ENCODE assay signal across 19 cellular contexts in genomic region chr1:89900791-89901708, GRCh38.
DNase-seq lines count a peak whose midpoint lies in the region; ATAC-seq, FAIRE-seq and TF ChIP-seq lines count a peak whose summit lies in the region.
"Had no signal": no experiment of that assay in that cellular context is flagged by ENCODE, and none has a peak within 500 bp of the region (broad histone marks: within the 10 kb centered on the region; RNA-seq: fewer than 3 reads in every experiment).

No MANE protein-coding gene starts in this region.

- CTCF ChIA-PET in A549 (lab: Yijun Ruan, JAX) = interaction anchor here (0.9 kb wide), 1 partner anchor 58 kb away, joined by 3 read pairs; no protein-coding TSS in a partner anchor
- CTCF ChIA-PET in CD4-positive, alpha-beta memory T cell (lab: Charles Lee; ENCODE audit: partially characterized antibody) = no interaction called here
- CTCF ChIA-PET in activated CD8-positive, alpha-beta T cell treated with anti-CD3 and anti-CD28 coated beads, Interleukin-2, amount 10 ng/mL, durations not matched to agents 7 days and 5 days (lab: Charles Lee) = interaction anchor here (1.6 kb wide), 1 partner anchor 11 kb away, joined by 4 read pairs; no protein-coding TSS in a partner anchor

- FAIRE-seq in A549 (lab: Jason Lieb, UNC) (no peak), frontal cortex (lab: Jason Lieb, UNC) (no peak)
- FAIRE-seq: GM12892 had no signal

- POLR2A ChIA-PET in A549 (lab: Yijun Ruan, JAX) = no interaction called here
- POLR2A ChIA-PET in CD4-positive, alpha-beta memory T cell (lab: Charles Lee; ENCODE audit: partially characterized antibody) = no interaction called here
- POLR2A ChIA-PET in activated CD8-positive, alpha-beta T cell treated with anti-CD3 and anti-CD28 coated beads, Interleukin-2, amount 10 ng/mL, durations not matched to agents 7 days and 5 days (lab: Charles Lee) = no interaction called here

- no peaks in the 10 kb centered on the region for H3K9me3 Mint-ChIP-seq in CD4-positive, alpha-beta memory T cell
- no peaks in the 10 kb centered on the region for H3K9me3 Mint-ChIP-seq in activated CD8-positive, alpha-beta T cell treated with anti-CD3 and anti-CD28 coated beads, Interleukin-2, amount 10 ng/mL, durations not matched to agents 7 days and 5 days (ENCODE audit: insufficient read depth)
- H3K9me3 Mint-ChIP-seq: activated naive CD4-positive, alpha-beta T cell treated with anti-CD3 and anti-CD28 coated beads for 36 hours; activated T-cell treated with anti-CD3 and anti-CD28 coated beads, Interleukin-2, amount 50 U/mL, for 72 hours; stimulated activated memory B cell treated with anti-CD40 and anti-IgM and Interleukin-4, amounts not matched to agents 10 μg/mL and 1 μg/mL and 100 μg/mL, for 72 hours had no signal

- H3K4me3 ChIP-seq in A549 = no peak overlapping the region
- H3K4me3 ChIP-seq in CD4-positive, alpha-beta memory T cell (ENCODE audit: low read length in 2 of 2) = no peak overlapping the region
- H3K4me3 ChIP-seq: heart right ventricle, psoas muscle, vagina had no signal

- no peak for TF ChIP-seq POLR2A in A549 (IDR thresholded peaks at IDR 0.05; ENCODE audit: low read length)

- H3K27me3 Mint-ChIP-seq in CD4-positive, alpha-beta memory T cell = no peaks in the 10 kb centered on the region
- no peaks in the 10 kb centered on the region for H3K27me3 Mint-ChIP-seq in activated CD8-positive, alpha-beta T cell treated with anti-CD3 and anti-CD28 coated beads, Interleukin-2, amount 10 ng/mL, durations not matched to agents 7 days and 5 days (ENCODE audit: low read depth)
- H3K27me3 Mint-ChIP-seq: stimulated activated memory B cell treated with anti-CD40 and anti-IgM and Interleukin-4, amounts not matched to agents 10 μg/mL and 1 μg/mL and 100 μg/mL, for 72 hours had no signal

- H3K4me2 ChIP-seq in A549 = no peak overlapping the region

- no peak for TF ChIP-seq RAD21 in A549 (conservative IDR thresholded peaks at IDR 0.05 in 1 of 2, IDR thresholded peaks at IDR 0.05 in 1 of 2)

- TF ChIP-seq EP300 in A549 (IDR thresholded peaks at IDR 0.05) = no peak

- no peak for TF ChIP-seq CTCF in A549 (IDR thresholded peaks at IDR 0.05)

- peak overlapping the region in 4 of 7 donors; percentile 9 to 70 (median 64) for H3K27ac Mint-ChIP-seq in CD4-positive, alpha-beta memory T cell
- H3K27ac Mint-ChIP-seq in activated CD8-positive, alpha-beta T cell treated with anti-CD3 and anti-CD28 coated beads, Interleukin-2, amount 10 ng/mL, durations not matched to agents 7 days and 5 days = no peak overlapping the region
- H3K27ac Mint-ChIP-seq: activated naive CD4-positive, alpha-beta T cell treated with anti-CD3 and anti-CD28 coated beads for 36 hours; activated T-cell treated with anti-CD3 and anti-CD28 coated beads, Interleukin-2, amount 50 U/mL, for 72 hours; stimulated activated memory B cell treated with anti-CD40 and anti-IgM and Interleukin-4, amounts not matched to agents 10 μg/mL and 1 μg/mL and 100 μg/mL, for 72 hours had no signal

- intact Hi-C loops in CD4-positive, alpha-beta memory T cell (cut with micrococcal nuclease) = no loop called here
- intact Hi-C loops in left colon (cut with DNase I, micrococcal nuclease) = no loop called here

- H3K4me3 Mint-ChIP-seq in CD4-positive, alpha-beta memory T cell = no peak overlapping the region
- no peak overlapping the region for H3K4me3 Mint-ChIP-seq in activated CD8-positive, alpha-beta T cell treated with anti-CD3 and anti-CD28 coated beads, Interleukin-2, amount 10 ng/mL, durations not matched to agents 7 days and 5 days
- H3K4me3 Mint-ChIP-seq: activated naive CD4-positive, alpha-beta T cell treated with anti-CD3 and anti-CD28 coated beads for 36 hours; activated T-cell treated with anti-CD3 and anti-CD28 coated beads, Interleukin-2, amount 50 U/mL, for 72 hours; stimulated activated memory B cell treated with anti-CD40 and anti-IgM and Interleukin-4, amounts not matched to agents 10 μg/mL and 1 μg/mL and 100 μg/mL, for 72 hours had no signal

- no peak for DNase-seq in A549 (ENCODE audit: low read depth in 1 of 2, low spot score in 1 of 2)
- no peak for DNase-seq in CD4-positive, alpha-beta memory T cell
- DNase-seq in OCI-M1 (lab: John Stamatoyannopoulos, UW) = peak; percentile 61
- DNase-seq in left colon = no peak
- DNase-seq in activated CD8-positive, alpha-beta T cell treated with anti-CD3 and anti-CD28 coated beads, Interleukin-2, amount 10 ng/mL, durations not matched to agents 7 days and 5 days = no peak
- DNase-seq in frontal cortex (ENCODE audit: low spot score in 2 of 2) = no peak
- DNase-seq in Ammon's horn (ENCODE audit: low spot score) = no peak
- DNase-seq: activated naive CD4-positive, alpha-beta T cell treated with anti-CD3 and anti-CD28 coated beads for 36 hours; activated T-cell treated with anti-CD3 and anti-CD28 coated beads, Interleukin-2, amount 50 U/mL, for 72 hours; dermis blood vessel endothelial cell; heart right ventricle; NCI-H1105; NCI-H524; psoas muscle; stimulated activated CD4-positive, alpha-beta T cell treated with anti-CD3 and anti-CD28 coated beads, Interleukin-1b, Interleukin-23, amount 100 ng/mL, for 48 hours had no signal

- H3K4me1 Mint-ChIP-seq in CD4-positive, alpha-beta memory T cell = peaks cover 39 to 76% (median 54%) of the 10 kb centered on the region in 4 donors
- peaks cover 6% of the 10 kb centered on the region for H3K4me1 Mint-ChIP-seq in activated CD8-positive, alpha-beta T cell treated with anti-CD3 and anti-CD28 coated beads, Interleukin-2, amount 10 ng/mL, durations not matched to agents 7 days and 5 days (ENCODE audit: low read depth)

- peaks cover 16 to 21% of the 10 kb centered on the region in 2 donors for H3K36me3 Mint-ChIP-seq in CD4-positive, alpha-beta memory T cell
- H3K36me3 Mint-ChIP-seq in activated CD8-positive, alpha-beta T cell treated with anti-CD3 and anti-CD28 coated beads, Interleukin-2, amount 10 ng/mL, durations not matched to agents 7 days and 5 days (ENCODE audit: low read depth) = peaks cover 15% of the 10 kb centered on the region

- no peaks in the 10 kb centered on the region for H3K27me3 ChIP-seq in CD4-positive, alpha-beta memory T cell (ENCODE audit: insufficient read depth, low read length)
- H3K27me3 ChIP-seq: heart right ventricle, vagina had no signal

- ATAC-seq in A549 = no peak
- ATAC-seq in left colon = peak; percentile 74
- ATAC-seq in GM21576 (IDR thresholded peaks at IDR 0.05; ENCODE audit: unreplicated experiment) = no peak
- no peak for ATAC-seq in activated CD8-positive, alpha-beta T cell treated with anti-CD3 and anti-CD28 coated beads, Interleukin-2, amount 10 ng/mL, durations not matched to agents 7 days and 5 days
- ATAC-seq: activated T-cell treated with anti-CD3 and anti-CD28 coated beads, Interleukin-2, amount 50 U/mL, for 72 hours; heart right ventricle; stimulated activated memory B cell treated with anti-CD40 and anti-IgM and Interleukin-4, amounts not matched to agents 10 μg/mL and 1 μg/mL and 100 μg/mL, for 72 hours had no signal

- H3K4me1 ChIP-seq in A549 = peaks cover 91% of the 10 kb centered on the region
- no peaks in the 10 kb centered on the region for H3K4me1 ChIP-seq in CD4-positive, alpha-beta memory T cell (ENCODE audit: insufficient read depth, low read length)

- H3K9me3 ChIP-seq in A549 = no peaks in the 10 kb centered on the region
- H3K9me3 ChIP-seq in CD4-positive, alpha-beta memory T cell (ENCODE audit: control insufficient read depth in 1 of 2, low read length in 2 of 2) = no peaks in the 10 kb centered on the region
- H3K9me3 ChIP-seq: heart right ventricle, psoas muscle, vagina had no signal

- peak overlapping the region; percentile 44 to 97; a peak in 4 of 6 replicates for H3K27ac ChIP-seq in A549
- no peak overlapping the region for H3K27ac ChIP-seq in CD4-positive, alpha-beta memory T cell (ENCODE audit: low read depth, low read length)
- H3K27ac ChIP-seq: heart right ventricle, psoas muscle, vagina had no signal

- no peaks in the 10 kb centered on the region for H3K36me3 ChIP-seq in CD4-positive, alpha-beta memory T cell (ENCODE audit: insufficient read depth, low read length)
- H3K36me3 ChIP-seq: heart right ventricle, vagina had no signal

- 92% methylated on average over 6 of the region's 6 CpGs for WGBS in A549 (ENCODE audit: missing lambda C conversion rate)

TF ChIP-seq in A549, 52 proteins besides CTCF, POLR2A, EP300 and RAD21 (continues in another document):
- no peak for TF ChIP-seq ZFP36 (IDR thresholded peaks at IDR 0.05; ENCODE audit: borderline replicate concordance, partially characterized antibody)
- no peak for TF ChIP-seq KDM5A (IDR thresholded peaks at IDR 0.05)
- no peak for TF ChIP-seq NR3C1 (IDR thresholded peaks at IDR 0.05)
- TF ChIP-seq ZSCAN20 (CRISPR knock-in tag; IDR thresholded peaks at IDR 0.05) = no peak
- TF ChIP-seq HDAC2 (IDR thresholded peaks at IDR 0.05) = no peak
- no peak for TF ChIP-seq HMGXB4 (CRISPR knock-in tag; IDR thresholded peaks at IDR 0.05; ENCODE audit: borderline replicate concordance)
- no peak for TF ChIP-seq CHD2 (IDR thresholded peaks at IDR 0.05; ENCODE audit: low read length, partially characterized antibody)
- TF ChIP-seq RFX5 (IDR thresholded peaks at IDR 0.05) = no peak
- no peak for TF ChIP-seq SREBF2 (IDR thresholded peaks at IDR 0.05)
- TF ChIP-seq MAX (IDR thresholded peaks at IDR 0.05) = no peak
- no peak for TF ChIP-seq CBX2 (IDR thresholded peaks at IDR 0.05; ENCODE audit: borderline replicate concordance, low read depth)
